Comparison of ENCODE assay signal across 8 cellular contexts in genomic region chr6:53347921-53348435, GRCh38. TPM values are rescaled to one million over a fixed set of nuclear protein-coding genes. Genes with fewer than 3 reads are reported as not detected.
DNase-seq lines count a peak whose midpoint lies in the region; ATAC-seq and TF ChIP-seq lines count a peak whose summit lies in the region.

No MANE protein-coding gene starts in this region.

- no peak for TF ChIP-seq CTCF in OCI-LY3 (IDR thresholded peaks at IDR 0.05; ENCODE audit: low read depth, low read length)
- no peak for TF ChIP-seq CTCF in fibroblast of villous mesenchyme (IDR thresholded peaks at IDR 0.05; ENCODE audit: insufficient read depth, low read depth, low read length)
- no peak for TF ChIP-seq CTCF in neural cell (IDR thresholded peaks at IDR 0.05; ENCODE audit: poor library complexity, severe bottlenecking)
- no peak for TF ChIP-seq CTCF in tibial artery (IDR thresholded peaks at IDR 0.05)

- ATAC-seq in HG03442 (IDR thresholded peaks at IDR 0.05; ENCODE audit: unreplicated experiment): peak; percentile 9

- H4K20me1 ChIP-seq in OCI-LY3 (ENCODE audit: insufficient read depth, low read length) (peaks cover 39% of the 10 kb centered on the region), neural cell (ENCODE audit: insufficient read depth) (no peaks in the 10 kb centered on the region)

- no peak for TF ChIP-seq EP300 in neural cell (conservative IDR thresholded peaks at IDR 0.05; ENCODE audit: poor library complexity, severe bottlenecking)

- peaks cover 10% of the 10 kb centered on the region for H3F3A ChIP-seq in neural cell (ENCODE audit: insufficient read depth, low read length, poor library complexity, severe bottlenecking)

- peak overlapping the region; percentile 86 for H3K4me3 ChIP-seq in OCI-LY3 (ENCODE audit: low read length)
- H3K4me3 ChIP-seq in fibroblast of villous mesenchyme (ENCODE audit: low read depth, low read length): peak overlapping the region; percentile 84
- H3K4me3 ChIP-seq in neural cell (ENCODE audit: low read length): peak overlapping the region; percentile 91
- peak overlapping the region; percentile 94 to 100 for H3K4me3 ChIP-seq in tibial artery

- H3K27me3 ChIP-seq in OCI-LY3 (ENCODE audit: low read depth, low read length): peaks cover 19% of the 10 kb centered on the region
- no peaks in the 10 kb centered on the region for H3K27me3 ChIP-seq in neural cell (ENCODE audit: insufficient read depth, low read depth, low read length)
- no peaks in the 10 kb centered on the region for H3K27me3 ChIP-seq in tibial artery

- H3K4me2 ChIP-seq in OCI-LY3 (ENCODE audit: low read length) (peak overlapping the region; percentile 86), neural cell (ENCODE audit: low read length) (peak overlapping the region; percentile 89)

- no peak for TF ChIP-seq RAD21 in neural cell (conservative IDR thresholded peaks at IDR 0.05)

- peaks cover 27% of the 10 kb centered on the region for H3K36me3 ChIP-seq in OCI-LY3 (replicated peaks; ENCODE audit: low read depth, low read length)
- H3K36me3 ChIP-seq in neural cell (ENCODE audit: insufficient read depth, low read length): no peaks in the 10 kb centered on the region
- H3K36me3 ChIP-seq in tibial artery: no peaks in the 10 kb centered on the region

- intact Hi-C loops in tibial artery (cut with DNase I; ENCODE audit: low total_unique reads): no loop called here

- peak; percentile 72 for DNase-seq in Ammon's horn (ENCODE audit: low spot score)
- peak; percentile 39 for DNase-seq in activated gamma-delta T cell treated with Interleukin-2 at 50 U/mL for 16 hours
- peak; percentile 69 for DNase-seq in fibroblast of villous mesenchyme (ENCODE audit: low read depth)
- DNase-seq in tibial artery: peak; percentile 62 to 84

- H2AFZ ChIP-seq in OCI-LY3 (ENCODE audit: low read depth, low read length): peak overlapping the region; percentile 39; the same call in 1 of the 2 replicates
- H2AFZ ChIP-seq in neural cell (ENCODE audit: low read depth, low read length): peak overlapping the region; percentile 58

- H3K4me1 ChIP-seq in OCI-LY3 (ENCODE audit: low read length) (peaks cover 22% of the 10 kb centered on the region), tibial artery (peaks cover 0 to 31% (median 13%) of the 10 kb centered on the region in 4 donors)

- H3K27ac ChIP-seq in OCI-LY3 (ENCODE audit: low read length) (peak overlapping the region; percentile 48), neural cell (ENCODE audit: low read length) (peak overlapping the region; percentile 90), tibial artery (peak overlapping the region; percentile 96 to 100)

- H3K9ac ChIP-seq in OCI-LY3 (ENCODE audit: low read length) (peak overlapping the region; percentile 76), neural cell (ENCODE audit: low read length) (peak overlapping the region; percentile 89)

- peaks cover 57% of the 10 kb centered on the region for H3K79me2 ChIP-seq in OCI-LY3 (ENCODE audit: low read length)
- peaks cover 42% of the 10 kb centered on the region for H3K79me2 ChIP-seq in neural cell (replicated peaks; ENCODE audit: insufficient read depth, low read length)

- H3K9me3 ChIP-seq in OCI-LY3 (ENCODE audit: insufficient read depth, low read length) (no peaks in the 10 kb centered on the region), neural cell (ENCODE audit: low read length) (no peaks in the 10 kb centered on the region), tibial artery (no peaks in the 10 kb centered on the region)

- H3K9me2 ChIP-seq in neural cell (ENCODE audit: insufficient read depth, low read length): no peaks in the 10 kb centered on the region

- TF ChIP-seq POLR2A in GM19193 (IDR thresholded peaks at IDR 0.05; ENCODE audit: extremely low read depth, insufficient read depth, insufficient read length): peak; percentile 32

TF ChIP-seq in neural cell, 6 proteins besides CTCF, POLR2A, EP300 and RAD21:
- TF ChIP-seq POLR2AphosphoS5 (IDR thresholded peaks at IDR 0.05) (no peak), TAF1 (IDR thresholded peaks at IDR 0.05; ENCODE audit: low read depth) (peak; percentile 11)

RNA-seq across cellular contexts. Expression of gene ELOVL5, which starts 0.8 kb away (rescaled TPM):
- 78.0 and 118 TPM in 2 replicates for total RNA-seq in fibroblast of villous mesenchyme
- polyA plus RNA-seq in neural cell: 30.2 and 31.2 TPM in 2 replicates
- polyA minus RNA-seq in neural cell: 72.8 and 74.4 TPM in 2 replicates

Comparison
In these comparisons a context has a peak if more than half of its experiments do, and no peak if none do; other contexts are left out.
1. Peak in every context shown above with its lines: DNase-seq, ATAC-seq, H3K4me3 ChIP-seq and H3K27ac ChIP-seq.
2. H3K27ac ChIP-seq: peak in every context shown above with its lines; median percentile 98 in tibial artery; 90 in neural cell; 48 in OCI-LY3.